Comparison of ENCODE assay signal across 27 cellular contexts in the genomic region with DNA sequence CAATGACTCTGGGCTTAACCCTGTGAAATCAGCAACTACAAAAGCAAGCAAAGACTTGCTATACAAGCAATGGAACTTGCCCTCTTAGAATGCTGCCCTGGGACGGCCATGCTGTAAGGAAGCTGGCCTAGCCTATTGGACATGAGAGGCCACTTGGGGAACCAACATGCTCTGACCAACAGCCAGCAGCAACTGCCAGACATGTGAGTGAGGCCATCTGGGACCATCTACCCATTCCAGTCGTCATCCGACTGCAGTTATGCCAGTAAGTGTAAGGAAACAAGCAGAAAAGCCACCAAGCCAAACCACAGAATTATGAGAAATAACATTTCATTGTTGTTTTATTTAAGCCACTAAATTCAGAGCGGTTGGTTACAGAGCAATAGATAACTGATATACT. TPM values are rescaled to one million over a fixed set of nuclear protein-coding genes. Genes with fewer than 3 reads are reported as not detected.
DNase-seq lines count a peak whose midpoint lies in the region; ATAC-seq and TF ChIP-seq lines count a peak whose summit lies in the region.
"Had no signal": no experiment of that assay in that cellular context is flagged by ENCODE, and none has a peak within 500 bp of the region (broad histone marks: within the 10 kb centered on the region; RNA-seq: fewer than 3 reads in every experiment).

No MANE protein-coding gene starts in this region.

- H2BK5ac ChIP-seq in mesenchymal stem cell (ENCODE audit: low read depth, low read length, poor library complexity, severe bottlenecking): no peak overlapping the region

- ATAC-seq in natural killer cell (no peak), upper lobe of right lung (peak; percentile 22)
- no peak for ATAC-seq in natural killer cell treated with Interleukin-12 subunit alpha and Interleukin-12 subunit beta and Interleukin-15 and Interleukin-18, amount 100 ng/mL, for 72 hours
- no peak for ATAC-seq in effector memory CD8-positive, alpha-beta T cell (replicated peaks)
- no peak for ATAC-seq in activated CD8-positive, alpha-beta memory T cell treated with anti-CD3 and anti-CD28 coated beads, Interleukin-2, amount 10 ng/mL, durations not matched to agents 7 days and 5 days
- ATAC-seq: activated CD8-positive, alpha-beta T cell treated with anti-CD3 and anti-CD28 coated beads, Interleukin-2, amount 10 ng/mL, durations not matched to agents 7 days and 5 days; activated T-cell treated with anti-CD3 and anti-CD28 coated beads, Interleukin-2, amount 50 U/mL, for 4 hours; body of pancreas had no signal

- no peak overlapping the region for H3K4ac ChIP-seq in mesenchymal stem cell (ENCODE audit: low read depth in 1 of 2, low read length in 2 of 2)

- no peaks in the 10 kb centered on the region for H3K36me3 Mint-ChIP-seq in natural killer cell
- H3K36me3 Mint-ChIP-seq in natural killer cell treated with Interleukin-12 subunit alpha and Interleukin-12 subunit beta and Interleukin-15 and Interleukin-18, amount 100 ng/mL, for 72 hours: peaks cover 8% of the 10 kb centered on the region
- peaks cover 6% of the 10 kb centered on the region for H3K36me3 Mint-ChIP-seq in effector memory CD8-positive, alpha-beta T cell (ENCODE audit: insufficient read depth)
- H3K36me3 Mint-ChIP-seq in activated CD8-positive, alpha-beta memory T cell treated with anti-CD3 and anti-CD28 coated beads, Interleukin-2, amount 10 ng/mL, durations not matched to agents 7 days and 5 days: peaks cover 38% of the 10 kb centered on the region

- no peaks in the 10 kb centered on the region for H3K27me3 Mint-ChIP-seq in natural killer cell (ENCODE audit: low read depth in 2 of 2)
- no peaks in the 10 kb centered on the region for H3K27me3 Mint-ChIP-seq in natural killer cell treated with Interleukin-12 subunit alpha and Interleukin-12 subunit beta and Interleukin-15 and Interleukin-18, amount 100 ng/mL, for 72 hours
- H3K27me3 Mint-ChIP-seq in effector memory CD8-positive, alpha-beta T cell: no peaks in the 10 kb centered on the region
- no peaks in the 10 kb centered on the region for H3K27me3 Mint-ChIP-seq in activated CD8-positive, alpha-beta memory T cell treated with anti-CD3 and anti-CD28 coated beads, Interleukin-2, amount 10 ng/mL, durations not matched to agents 7 days and 5 days
- H3K27me3 Mint-ChIP-seq: activated naive CD4-positive, alpha-beta T cell treated with anti-CD3 and anti-CD28 coated beads, Interleukin-2, amount 10 ng/mL, durations not matched to agents 7 days and 5 days; dendritic cell treated with granulocyte-macrophage colony-stimulating factor and Interleukin-4, amounts not matched to agents 40 ng/mL and 50 ng/mL, for 4 days had no signal

- no peak overlapping the region for H3K23ac ChIP-seq in mesenchymal stem cell (ENCODE audit: low read length in 2 of 2)

- H3K36me3 ChIP-seq in mesenchymal stem cell (ENCODE audit: control insufficient read depth in 1 of 2, insufficient read depth in 2 of 2, low read depth in 1 of 2, low read length in 2 of 2): peaks cover 5 to 14% of the 10 kb centered on the region in 2 experiments
- H3K36me3 ChIP-seq in upper lobe of right lung: peaks cover 11% of the 10 kb centered on the region
- peaks cover 0 to 18% of the 10 kb centered on the region in 2 donors for H3K36me3 ChIP-seq in ascending aorta
- H3K36me3 ChIP-seq: ovary, suprapubic skin had no signal

- H3K9me3 ChIP-seq in mesenchymal stem cell (ENCODE audit: control insufficient read depth, low read length) (no peaks in the 10 kb centered on the region), upper lobe of right lung (no peaks in the 10 kb centered on the region), ascending aorta (no peaks in the 10 kb centered on the region)
- H3K9me3 ChIP-seq: body of pancreas, ovary, suprapubic skin, vagina had no signal

- CTCF ChIA-PET in activated CD8-positive, alpha-beta memory T cell treated with anti-CD3 and anti-CD28 coated beads, Interleukin-2, amount 10 ng/mL, durations not matched to agents 7 days and 5 days (lab: Charles Lee): no interaction called here

- H3K9me3 Mint-ChIP-seq in natural killer cell: no peaks in the 10 kb centered on the region
- H3K9me3 Mint-ChIP-seq in natural killer cell treated with Interleukin-12 subunit alpha and Interleukin-12 subunit beta and Interleukin-15 and Interleukin-18, amount 100 ng/mL, for 72 hours: no peaks in the 10 kb centered on the region
- H3K9me3 Mint-ChIP-seq in effector memory CD8-positive, alpha-beta T cell: no peaks in the 10 kb centered on the region
- H3K9me3 Mint-ChIP-seq in activated CD8-positive, alpha-beta memory T cell treated with anti-CD3 and anti-CD28 coated beads, Interleukin-2, amount 10 ng/mL, durations not matched to agents 7 days and 5 days (ENCODE audit: low read depth): no peaks in the 10 kb centered on the region
- H3K9me3 Mint-ChIP-seq: activated T-cell treated with anti-CD3 and anti-CD28 coated beads, Interleukin-2, amount 50 U/mL, for 4 hours had no signal

- H2BK120ac ChIP-seq in mesenchymal stem cell (ENCODE audit: low read depth, low read length): peak overlapping the region; percentile 8

- H3K4me1 ChIP-seq in mesenchymal stem cell (ENCODE audit: control insufficient read depth, insufficient read depth, low read depth, low read length) (no peaks in the 10 kb centered on the region), upper lobe of right lung (peaks cover 29% of the 10 kb centered on the region), ascending aorta (no peaks in the 10 kb centered on the region)
- H3K4me1 ChIP-seq: vagina had no signal

- H3K27me3 ChIP-seq in mesenchymal stem cell (ENCODE audit: control insufficient read depth in 1 of 2, insufficient read depth in 1 of 2, low read length in 2 of 2) (no peaks in the 10 kb centered on the region), upper lobe of right lung (no peaks in the 10 kb centered on the region), ascending aorta (no peaks in the 10 kb centered on the region)
- H3K27me3 ChIP-seq: body of pancreas, ovary, suprapubic skin, vagina had no signal

- intact Hi-C loops in natural killer cell (cut with micrococcal nuclease): no loop called here
- intact Hi-C loops in upper lobe of right lung (cut with DNase I): no loop called here
- intact Hi-C loops in ascending aorta (cut with DNase I): no loop called here

- peak overlapping the region in 1 of 2 experiments; percentile 54 for H2BK12ac ChIP-seq in mesenchymal stem cell (ENCODE audit: low read length in 2 of 2)

- H3K27ac ChIP-seq in mesenchymal stem cell (ENCODE audit: low read length, poor library complexity, severe bottlenecking) (no peak overlapping the region), upper lobe of right lung (no peak overlapping the region), ascending aorta (no peak overlapping the region)
- H3K27ac ChIP-seq: body of pancreas, ovary, suprapubic skin, vagina had no signal

- H3K79me1 ChIP-seq in mesenchymal stem cell (replicated peaks; ENCODE audit: low read length, poor library complexity, severe bottlenecking): peaks cover 28% of the 10 kb centered on the region

- H3K9ac ChIP-seq in mesenchymal stem cell (ENCODE audit: low read length): no peak overlapping the region

- H2BK15ac ChIP-seq in mesenchymal stem cell (ENCODE audit: low read depth, poor library complexity, severe bottlenecking): no peak overlapping the region

- H3K4me3 Mint-ChIP-seq in natural killer cell: no peak overlapping the region
- no peak overlapping the region for H3K4me3 Mint-ChIP-seq in natural killer cell treated with Interleukin-12 subunit alpha and Interleukin-12 subunit beta and Interleukin-15 and Interleukin-18, amount 100 ng/mL, for 72 hours
- H3K4me3 Mint-ChIP-seq in effector memory CD8-positive, alpha-beta T cell: no peak overlapping the region
- no peak overlapping the region for H3K4me3 Mint-ChIP-seq in activated CD8-positive, alpha-beta memory T cell treated with anti-CD3 and anti-CD28 coated beads, Interleukin-2, amount 10 ng/mL, durations not matched to agents 7 days and 5 days
- H3K4me3 Mint-ChIP-seq: activated CD8-positive, alpha-beta T cell treated with anti-CD3 and anti-CD28 coated beads, Interleukin-2, amount 10 ng/mL, durations not matched to agents 7 days and 5 days; activated naive CD4-positive, alpha-beta T cell treated with anti-CD3 and anti-CD28 coated beads, Interleukin-2, amount 10 ng/mL, durations not matched to agents 7 days and 5 days; activated T-cell treated with anti-CD3 and anti-CD28 coated beads, Interleukin-2, amount 50 U/mL, for 4 hours; CD14-positive monocyte; dendritic cell treated with granulocyte-macrophage colony-stimulating factor and Interleukin-4, amounts not matched to agents 40 ng/mL and 50 ng/mL, for 4 days had no signal

- over 99% methylated on average over 4 of the region's 4 CpGs for WGBS in mesenchymal stem cell

- H3K27ac Mint-ChIP-seq in natural killer cell: peak overlapping the region; percentile 27 to 47
- H3K27ac Mint-ChIP-seq in natural killer cell treated with Interleukin-12 subunit alpha and Interleukin-12 subunit beta and Interleukin-15 and Interleukin-18, amount 100 ng/mL, for 72 hours: no peak overlapping the region
- peak overlapping the region; percentile 45 to 62 for H3K27ac Mint-ChIP-seq in effector memory CD8-positive, alpha-beta T cell
- no peak overlapping the region for H3K27ac Mint-ChIP-seq in activated CD8-positive, alpha-beta memory T cell treated with anti-CD3 and anti-CD28 coated beads, Interleukin-2, amount 10 ng/mL, durations not matched to agents 7 days and 5 days
- H3K27ac Mint-ChIP-seq: activated CD8-positive, alpha-beta T cell treated with anti-CD3 and anti-CD28 coated beads, Interleukin-2, amount 10 ng/mL, durations not matched to agents 7 days and 5 days; activated naive CD4-positive, alpha-beta T cell treated with anti-CD3 and anti-CD28 coated beads, Interleukin-2, amount 10 ng/mL, durations not matched to agents 7 days and 5 days; CD14-positive monocyte; dendritic cell treated with granulocyte-macrophage colony-stimulating factor and Interleukin-4, amounts not matched to agents 40 ng/mL and 50 ng/mL, for 4 days had no signal

- H4K8ac ChIP-seq in mesenchymal stem cell (ENCODE audit: low read length): peak overlapping the region; percentile 23

- no peak overlapping the region for H2AFZ ChIP-seq in mesenchymal stem cell (ENCODE audit: low read depth, low read length)

- H3K4me3 ChIP-seq in mesenchymal stem cell (ENCODE audit: insufficient read depth in 1 of 2, low read depth in 1 of 2, low read length in 2 of 2) (no peak overlapping the region), upper lobe of right lung (no peak overlapping the region), ascending aorta (no peak overlapping the region)
- H3K4me3 ChIP-seq: body of pancreas, ovary, suprapubic skin, vagina had no signal

- TF ChIP-seq CTCF in natural killer cell (IDR thresholded peaks at IDR 0.05) (no peak), upper lobe of right lung (IDR thresholded peaks at IDR 0.05) (no peak), ascending aorta (IDR thresholded peaks at IDR 0.05) (no peak)

- no peak for DNase-seq in natural killer cell
- DNase-seq in natural killer cell treated with Interleukin-12 subunit alpha and Interleukin-12 subunit beta and Interleukin-15 and Interleukin-18, amount 100 ng/mL, for 72 hours (ENCODE audit: low spot score): no peak
- DNase-seq in effector memory CD8-positive, alpha-beta T cell: no peak
- DNase-seq in mesenchymal stem cell: no peak
- no peak for DNase-seq in upper lobe of right lung
- no peak for DNase-seq in AG08395 (ENCODE audit: low spot score)
- no peak for DNase-seq in ascending aorta (ENCODE audit: low spot score in 2 of 2)
- no peak for DNase-seq in activated CD8-positive, alpha-beta memory T cell treated with anti-CD3 and anti-CD28 coated beads, Interleukin-2, amount 10 ng/mL, durations not matched to agents 7 days and 5 days
- DNase-seq: activated CD4-positive, alpha-beta T cell treated with anti-CD3 and anti-CD28 coated beads for 1 hour; activated CD8-positive, alpha-beta T cell treated with anti-CD3 and anti-CD28 coated beads, Interleukin-2, amount 10 ng/mL, durations not matched to agents 7 days and 5 days; activated naive CD4-positive, alpha-beta T cell treated with anti-CD3 and anti-CD28 coated beads, Interleukin-2, amount 10 ng/mL, durations not matched to agents 7 days and 5 days; activated T-cell treated with anti-CD3 and anti-CD28 coated beads, Interleukin-2, amount 50 U/mL, for 4 hours; body of pancreas; foreskin melanocyte; GOT3; kidney; NCI-H1092 treated with DMSO at 0.1 percent for 48 hours; NCI-H1930; NCI-H2227 treated with DMSO at 0.1 percent for 48 hours; NCI-H774; OCI-M1; ovary; SHP77 had no signal

- peaks cover 14 to 39% of the 10 kb centered on the region in 2 donors for H3K4me1 Mint-ChIP-seq in natural killer cell
- peaks cover 22 to 26% of the 10 kb centered on the region in 2 donors for H3K4me1 Mint-ChIP-seq in natural killer cell treated with Interleukin-12 subunit alpha and Interleukin-12 subunit beta and Interleukin-15 and Interleukin-18, amount 100 ng/mL, for 72 hours (ENCODE audit: low read depth in 2 of 2)
- H3K4me1 Mint-ChIP-seq in effector memory CD8-positive, alpha-beta T cell (ENCODE audit: low read depth in 2 of 2): peaks cover 13 to 37% of the 10 kb centered on the region in 2 donors
- peaks cover 16% of the 10 kb centered on the region for H3K4me1 Mint-ChIP-seq in activated CD8-positive, alpha-beta memory T cell treated with anti-CD3 and anti-CD28 coated beads, Interleukin-2, amount 10 ng/mL, durations not matched to agents 7 days and 5 days
- H3K4me1 Mint-ChIP-seq: CD14-positive monocyte had no signal

- no peak overlapping the region for H3K14ac ChIP-seq in mesenchymal stem cell (ENCODE audit: low read length in 2 of 2)

- H2AK5ac ChIP-seq in mesenchymal stem cell (ENCODE audit: low read length, severe bottlenecking): no peak overlapping the region

- H3K18ac ChIP-seq in mesenchymal stem cell (ENCODE audit: low read depth in 1 of 2, low read length in 2 of 2): peak overlapping the region in 1 of 2 experiments; percentile 54

- H4K91ac ChIP-seq in mesenchymal stem cell (ENCODE audit: low read length): peak overlapping the region; percentile 82

- H3K4me2 ChIP-seq in mesenchymal stem cell (ENCODE audit: low read length, poor library complexity, severe bottlenecking): no peak overlapping the region

RNA-seq across cellular contexts. Expression of gene CLASP1, which starts 40.9 kb away (rescaled TPM):
- 100 to 1,000 TPM; 125 to 142 (median 127) TPM for total RNA-seq in natural killer cell
- 100 to 1,000 TPM in 1 of 2 donors, 10 to 100 TPM in 1; 88.6 to 121 TPM for total RNA-seq in natural killer cell treated with Interleukin-12 subunit alpha and Interleukin-12 subunit beta and Interleukin-15 and Interleukin-18, amount 100 ng/mL, for 72 hours
- polyA plus RNA-seq in mesenchymal stem cell (2013, experiment 1 of 2): 15.0 TPM
- polyA plus RNA-seq in mesenchymal stem cell (2013, experiment 2 of 2): 14.1 TPM
- total RNA-seq in upper lobe of right lung: 44.5 TPM
- total RNA-seq in ascending aorta: 78.0 TPM
- 10 to 100 TPM; 62.3 to 76.1 TPM for total RNA-seq in activated CD8-positive, alpha-beta memory T cell treated with anti-CD3 and anti-CD28 coated beads, Interleukin-2, amount 10 ng/mL, durations not matched to agents 7 days and 5 days

Comparison
In these comparisons a context has a peak if more than half of its experiments do, and no peak if none do; other contexts are left out.
1. H3K27ac Mint-ChIP-seq: peak in natural killer cell (2 of 2) and effector memory CD8-positive, alpha-beta T cell (2 of 2); none in natural killer cell treated with Interleukin-12 subunit alpha and Interleukin-12 subunit beta and Interleukin-15 and Interleukin-18, amount 100 ng/mL, for 72 hours (0 of 2) and activated CD8-positive, alpha-beta memory T cell treated with anti-CD3 and anti-CD28 coated beads, Interleukin-2, amount 10 ng/mL, durations not matched to agents 7 days and 5 days (single experiment).